ENCODE assay signal across 11 cellular contexts in genomic region chr2:56763683-56764082, GRCh38.
"Had no signal": no experiment of that assay in that cellular context is flagged by ENCODE, and none has a peak within 500 bp of the region (broad histone marks: within the 10 kb centered on the region; RNA-seq: fewer than 3 reads in every experiment).

No MANE protein-coding gene starts in this region.

- H3K36me3 ChIP-seq: HAP-1 had no signal

- H3K4me2 ChIP-seq: GM23338 had no signal

- H3K4me1 ChIP-seq: HAP-1 had no signal

- DNase-seq: GM23248, GOT3, H7, H9, HCEC 1CT, HFFc6 had no signal

- H3K27ac ChIP-seq: GM23248 had no signal

- FAIRE-seq: H1, H54 had no signal

- H3K9me3 ChIP-seq: HAP-1 had no signal

- ATAC-seq: GM23338, HCT116 had no signal

- H3K4me3 ChIP-seq: GM23248, GM23338, HAP-1 had no signal

- H3K9ac ChIP-seq: GM23248 had no signal

- H2AFZ ChIP-seq: GM23248, GM23338 had no signal
